ENCODE assay signal across 8 cellular contexts in genomic region chr16:85611205-85611454, GRCh38. TPM values are rescaled to one million over a fixed set of nuclear protein-coding genes. Genes with fewer than 3 reads are reported as not detected.
DNase-seq lines count a peak whose midpoint lies in the region; ATAC-seq, FAIRE-seq and TF ChIP-seq lines count a peak whose summit lies in the region.

No MANE protein-coding gene starts in this region.

- no peaks in the 10 kb centered on the region for H3K36me3 ChIP-seq in small intestine (ENCODE audit: control insufficient read depth in 2 of 2, insufficient read depth in 2 of 2, low read length in 2 of 2)

- CTCF ChIA-PET in WTC11 (lab: Charles Lee): interaction anchor here (0.6 to 9.0 kb wide), 32 partner anchors 10 to 358 kb away, joined by 3 to 160 read pairs (median 4); no protein-coding TSS in a partner anchor

- ATAC-seq in WTC11: no peak
- ATAC-seq in right cardiac atrium: no peak
- no peak for ATAC-seq in GM18873 (IDR thresholded peaks at IDR 0.05; ENCODE audit: low FRiP score, unreplicated experiment)
- ATAC-seq in GM19324 (IDR thresholded peaks at IDR 0.05; ENCODE audit: low FRiP score, unreplicated experiment): no peak

- no peaks in the 10 kb centered on the region for H3K9me3 ChIP-seq in right cardiac atrium (ENCODE audit: control insufficient read depth, low read length)
- H3K9me3 ChIP-seq in small intestine (ENCODE audit: control insufficient read depth, low read depth): no peaks in the 10 kb centered on the region

- peaks cover 17% of the 10 kb centered on the region for H3K27me3 Mint-ChIP-seq in WTC11 (ENCODE audit: low read depth)

- H3K4me3 Mint-ChIP-seq in WTC11: peak overlapping the region; percentile 68

- WGBS in right cardiac atrium: under 1% methylated on average over 20 of the region's 21 CpGs
- WGBS in small intestine, 3 donors: 0 to 2% (median 1%) methylated on average over 12 to 21 of the region's 21 CpGs

- H3K4me1 Mint-ChIP-seq in WTC11: peaks cover 49% of the 10 kb centered on the region

- TF ChIP-seq CTCF in WTC11 (IDR thresholded peaks at IDR 0.05): no peak

- intact Hi-C loops in right cardiac atrium (cut with DNase I): loop anchor here (5.0 to 10.0 kb wide), 6 partner anchors 54 to 306 kb away; no protein-coding TSS in a partner anchor

- H3K4me1 ChIP-seq in right cardiac atrium (ENCODE audit: control insufficient read depth, insufficient read depth, low read length) (peaks cover 21% of the 10 kb centered on the region), small intestine (ENCODE audit: control insufficient read depth in 2 of 2, insufficient read depth in 1 of 2, low read depth in 1 of 2, low read length in 1 of 2) (peaks cover 9 to 10% of the 10 kb centered on the region in 2 donors)

- H3K36me3 Mint-ChIP-seq in WTC11: no peaks in the 10 kb centered on the region

- POLR2A ChIA-PET in WTC11 (lab: Charles Lee): interaction anchor here (0.7 to 3.3 kb wide), 3 partner anchors 32 to 58 kb away, joined by 3 to 20 read pairs (median 7); no protein-coding TSS in a partner anchor

- H3K27me3 ChIP-seq in right cardiac atrium (ENCODE audit: control insufficient read depth, insufficient read depth): no peaks in the 10 kb centered on the region
- H3K27me3 ChIP-seq in small intestine (ENCODE audit: control insufficient read depth in 2 of 2, insufficient read depth in 2 of 2, low read length in 2 of 2): no peaks in the 10 kb centered on the region

- H3K27ac ChIP-seq in right cardiac atrium (ENCODE audit: low read length) (peak overlapping the region; percentile 74), small intestine (ENCODE audit: low read depth in 1 of 2, low read length in 1 of 2) (peak overlapping the region; percentile 88 to 90)

- DNase-seq in HTR-8/SVneo (ENCODE audit: insufficient read length, low spot score) (peak; percentile 29), WTC11 (ENCODE audit: low spot score) (no peak), right cardiac atrium (no peak), small intestine (no peak), DMS153 (lab: John Stamatoyannopoulos, UW) (no peak)
- DNase-seq in activated effector memory CD4-positive, alpha-beta T cell treated with Interleukin-2 at 50 U/mL for 16 hours: no peak

- H3K9me3 Mint-ChIP-seq in WTC11: no peaks in the 10 kb centered on the region

- H3K27ac Mint-ChIP-seq in WTC11: no peak overlapping the region; the same call in 1 of the 2 replicates

- peak overlapping the region; percentile 45 for H3K4me3 ChIP-seq in right cardiac atrium (ENCODE audit: low read length)
- peak overlapping the region; percentile 43 to 90 for H3K4me3 ChIP-seq in small intestine (ENCODE audit: low read depth in 1 of 2, low read length in 2 of 2)

- FAIRE-seq in HTR-8/SVneo (lab: Jason Lieb, UNC) (no peak), small intestine (lab: Jason Lieb, UNC) (no peak)

TF ChIP-seq in WTC11, 78 proteins besides CTCF, POLR2A, EP300 and RAD21:
- TF ChIP-seq TP53 (CRISPR knock-in tag; IDR thresholded peaks at IDR 0.05) (no peak), TEAD4 (CRISPR knock-in tag; IDR thresholded peaks at IDR 0.05) (no peak), TCF7 (CRISPR knock-in tag; IDR thresholded peaks at IDR 0.05; ENCODE audit: low read depth) (no peak), CDX4 (CRISPR knock-in tag; IDR thresholded peaks at IDR 0.05; ENCODE audit: borderline replicate concordance) (no peak), ZBTB43 (CRISPR knock-in tag; IDR thresholded peaks at IDR 0.05) (no peak), GTF2I (CRISPR knock-in tag; conservative IDR thresholded peaks at IDR 0.05) (no peak), ZNF121 (CRISPR knock-in tag; IDR thresholded peaks at IDR 0.05) (no peak)

RNA-seq across cellular contexts. Expression of gene GSE1, which starts 2.0 kb away (rescaled TPM):
- total RNA-seq in WTC11 (2021) (91.0 to 124 TPM (median 93.8 TPM) in 3 replicates), right cardiac atrium (10 to 100 TPM; 70.8 to 99.8 (median 92.5) TPM)
- polyA plus RNA-seq in right cardiac atrium (40.3 TPM), small intestine (10 to 100 TPM in 1 of 3 donors, 1 to 10 TPM in 2; 9.2 to 25.6 (median 9.8) TPM)
